2 cellular contexts compared by ENCODE assay signal in genomic region chr5:33457817-33458216, GRCh38.
TF ChIP-seq lines count a peak whose summit lies in the region.

No MANE protein-coding gene starts in this region.

TF ChIP-seq in GM23338, 12 proteins besides CTCF, POLR2A, EP300 and RAD21:
- TF ChIP-seq CREB1 (CRISPR knock-in tag; IDR thresholded peaks at IDR 0.05; ENCODE audit: low read depth) (no peak), ZNF462 (CRISPR knock-in tag; IDR thresholded peaks at IDR 0.05) (no peak), POLR2AphosphoS5 (IDR thresholded peaks at IDR 0.05; ENCODE audit: low read depth) (no peak), ZNF331 (CRISPR knock-in tag; IDR thresholded peaks at IDR 0.05; ENCODE audit: low read depth) (no peak), STAT1 (IDR thresholded peaks at IDR 0.05; ENCODE audit: unreplicated experiment) (no peak), JUNB (IDR thresholded peaks at IDR 0.05; ENCODE audit: unreplicated experiment) (no peak), REST (IDR thresholded peaks at IDR 0.05; ENCODE audit: unreplicated experiment) (no peak), ETS1 (IDR thresholded peaks at IDR 0.05) (no peak), ZNF114 (CRISPR knock-in tag; IDR thresholded peaks at IDR 0.05) (no peak), EZH2phosphoT487 (IDR thresholded peaks at IDR 0.05; ENCODE audit: unreplicated experiment) (no peak), EZH2 (IDR thresholded peaks at IDR 0.05; ENCODE audit: low read depth, unreplicated experiment) (no peak), NANOG (IDR thresholded peaks at IDR 0.05; ENCODE audit: borderline replicate concordance) (no peak)

TF ChIP-seq in H1, 55 proteins besides CTCF, POLR2A, EP300 and RAD21:
- TF ChIP-seq ATF2 (IDR thresholded peaks at IDR 0.05; ENCODE audit: low read length) (no peak), POLR2AphosphoS5 (IDR thresholded peaks at IDR 0.05; ENCODE audit: low read depth, low read length) (peak; percentile 29; the same call in 1 of the 2 replicates), USF2 (IDR thresholded peaks at IDR 0.05; ENCODE audit: low read length) (no peak)
